17 cellular contexts compared by ENCODE assay signal in the genomic region with DNA sequence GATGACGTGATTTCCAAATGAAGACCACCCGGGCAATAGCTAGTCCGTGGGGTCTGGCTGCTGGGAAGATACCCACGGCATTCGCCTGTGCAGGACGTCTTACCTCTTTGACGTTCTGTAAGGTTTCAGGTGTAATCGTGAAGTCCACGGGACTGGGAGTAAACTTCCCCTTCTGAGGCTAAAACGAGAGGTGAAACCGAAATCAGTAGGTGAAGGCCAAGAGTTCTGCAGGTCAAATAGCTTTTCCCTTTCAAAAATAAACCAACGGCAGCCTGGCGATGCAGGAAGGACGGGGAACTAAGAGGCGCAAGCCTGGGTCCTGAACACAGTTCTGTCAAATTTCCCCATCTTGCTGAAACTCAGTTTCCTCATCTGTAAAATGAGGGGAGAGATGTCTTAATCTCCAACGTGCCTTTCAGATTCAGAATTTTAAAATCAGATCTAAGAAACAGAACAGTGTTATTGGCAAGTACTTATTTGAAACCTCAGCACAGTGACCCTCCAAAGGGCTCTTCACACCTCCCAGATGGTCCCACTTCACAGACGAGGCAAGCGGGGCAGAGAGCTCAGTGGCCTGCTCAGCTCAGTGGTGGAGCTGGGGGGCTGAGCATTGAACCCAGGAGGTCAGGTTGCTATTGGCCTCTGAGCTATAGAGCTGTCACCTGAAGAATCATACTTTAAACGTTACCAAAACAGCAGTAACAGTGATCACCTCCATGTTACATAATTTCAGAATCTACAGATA. TPM values are rescaled to one million over a fixed set of nuclear protein-coding genes. Genes with fewer than 3 reads are reported as not detected.
DNase-seq lines count a peak whose midpoint lies in the region; ATAC-seq and TF ChIP-seq lines count a peak whose summit lies in the region.
"Had no signal": no experiment of that assay in that cellular context is flagged by ENCODE, and none has a peak within 500 bp of the region (broad histone marks: within the 10 kb centered on the region; RNA-seq: fewer than 3 reads in every experiment).

No MANE protein-coding gene starts in this region.

- POLR2A ChIA-PET in CD4-positive, alpha-beta memory T cell (lab: Charles Lee; ENCODE audit: partially characterized antibody) = interaction anchor here (2.6 kb wide), 1 partner anchor 12 kb away, joined by 8 read pairs; no protein-coding TSS in a partner anchor

- H3K27me3 ChIP-seq in esophagus muscularis mucosa = no peaks in the 10 kb centered on the region
- no peaks in the 10 kb centered on the region for H3K27me3 ChIP-seq in gastrocnemius medialis
- no peaks in the 10 kb centered on the region for H3K27me3 ChIP-seq in CD4-positive, alpha-beta memory T cell (ENCODE audit: insufficient read depth, low read length)
- H3K27me3 ChIP-seq: BLaER1 treated with 17β-estradiol and CSF1 and Interleukin-3, amounts not matched to agents 10 nM and 100 nM; body of pancreas; tibial nerve had no signal

- H3K4me1 ChIP-seq in esophagus muscularis mucosa (no peaks in the 10 kb centered on the region), gastrocnemius medialis (no peaks in the 10 kb centered on the region)
- no peaks in the 10 kb centered on the region for H3K4me1 ChIP-seq in CD4-positive, alpha-beta memory T cell (ENCODE audit: insufficient read depth, low read length)
- H3K4me1 ChIP-seq: BLaER1 treated with 17β-estradiol and CSF1 and Interleukin-3, amounts not matched to agents 10 nM and 100 nM; parathyroid adenoma had no signal

- intact Hi-C loops in esophagus muscularis mucosa (cut with DNase I) = no loop called here
- intact Hi-C loops in gastrocnemius medialis (cut with DNase I; ENCODE audit: low total_unique reads) = no loop called here
- intact Hi-C loops in CD4-positive, alpha-beta memory T cell (cut with micrococcal nuclease) = no loop called here

- in situ Hi-C loops in gastrocnemius medialis (cut with MboI; ENCODE audit: low sequenced_read_pairs in 4 of 4) = no loop called here

- H3K9me3 Mint-ChIP-seq in T-helper 2 cell treated with Interferon-gamma antibody and Interleukin-4, amounts not matched to agents 5 μg/mL and 100 μg/mL, for 36 hours = no peaks in the 10 kb centered on the region
- no peaks in the 10 kb centered on the region for H3K9me3 Mint-ChIP-seq in CD4-positive, alpha-beta memory T cell

- H3K9me3 ChIP-seq in esophagus muscularis mucosa (no peaks in the 10 kb centered on the region), gastrocnemius medialis (no peaks in the 10 kb centered on the region)
- H3K9me3 ChIP-seq in CD4-positive, alpha-beta memory T cell (ENCODE audit: control insufficient read depth in 1 of 2, low read length in 2 of 2) = no peaks in the 10 kb centered on the region
- H3K9me3 ChIP-seq: BLaER1 treated with 17β-estradiol and CSF1 and Interleukin-3, amounts not matched to agents 10 nM and 100 nM; body of pancreas; tibial nerve had no signal

- H3K4me3 Mint-ChIP-seq in T-helper 2 cell treated with Interferon-gamma antibody and Interleukin-4, amounts not matched to agents 5 μg/mL and 100 μg/mL, for 36 hours = no peak overlapping the region
- no peak overlapping the region for H3K4me3 Mint-ChIP-seq in CD4-positive, alpha-beta memory T cell

- peaks cover 44 to 96% (median 79%) of the 10 kb centered on the region in 4 donors for H3K36me3 ChIP-seq in esophagus muscularis mucosa
- peaks cover 6 to 71% of the 10 kb centered on the region in 2 donors for H3K36me3 ChIP-seq in gastrocnemius medialis
- peaks cover 52% of the 10 kb centered on the region for H3K36me3 ChIP-seq in CD4-positive, alpha-beta memory T cell (ENCODE audit: insufficient read depth, low read length)

- 89% methylated on average over 19 of the region's 19 CpGs for WGBS in esophagus muscularis mucosa

- H3K4me1 Mint-ChIP-seq in T-helper 2 cell treated with Interferon-gamma antibody and Interleukin-4, amounts not matched to agents 5 μg/mL and 100 μg/mL, for 36 hours (ENCODE audit: low read depth) = peaks cover 14% of the 10 kb centered on the region
- H3K4me1 Mint-ChIP-seq in CD4-positive, alpha-beta memory T cell = peaks cover 2 to 6% (median 4%) of the 10 kb centered on the region in 4 donors

- CTCF ChIA-PET in CD4-positive, alpha-beta memory T cell (lab: Charles Lee; ENCODE audit: partially characterized antibody) = interaction anchor here (0.8 to 1.4 kb wide), 3 partner anchors 9 to 14 kb away, joined by 3 read pairs; no protein-coding TSS in a partner anchor

- TF ChIP-seq POLR2A in esophagus muscularis mucosa (IDR thresholded peaks at IDR 0.05; ENCODE audit: low read depth) = no peak
- TF ChIP-seq POLR2A in gastrocnemius medialis (IDR thresholded peaks at IDR 0.05) = no peak

- no peak overlapping the region for H3K4me3 ChIP-seq in esophagus muscularis mucosa
- no peak overlapping the region for H3K4me3 ChIP-seq in gastrocnemius medialis
- no peak overlapping the region for H3K4me3 ChIP-seq in CD4-positive, alpha-beta memory T cell (ENCODE audit: low read length in 2 of 2)
- H3K4me3 ChIP-seq: BLaER1 treated with 17β-estradiol and CSF1 and Interleukin-3, amounts not matched to agents 10 nM and 100 nM; body of pancreas; coronary artery; tibial nerve had no signal

- DNase-seq in T-helper 2 cell treated with Interferon-gamma antibody and Interleukin-4, amounts not matched to agents 5 μg/mL and 100 μg/mL, for 36 hours (ENCODE audit: low spot score) = no peak
- DNase-seq in T-helper 2 cell (no peak), esophagus muscularis mucosa (ENCODE audit: extremely low spot score) (peak; percentile 64), gastrocnemius medialis (no peak)
- DNase-seq in stimulated activated CD4-positive, alpha-beta T cell treated with anti-CD3 and anti-CD28 coated beads, Interleukin-12 subunit alpha, Interleukin-12 subunit beta, amount 100 ng/mL, for 4 hours = no peak
- DNase-seq in CD4-positive, alpha-beta memory T cell = no peak
- DNase-seq: activated naive CD4-positive, alpha-beta T cell treated with anti-CD3 and anti-CD28 coated beads, Interleukin-2, amount 50 U/mL, for 16 hours; body of pancreas; SW 1271 had no signal

- ATAC-seq in GM21360 (IDR thresholded peaks at IDR 0.05; ENCODE audit: unreplicated experiment) = peak; percentile 62
- peak; percentile 70 for ATAC-seq in HG03066 (IDR thresholded peaks at IDR 0.05; ENCODE audit: low read depth, unreplicated experiment)
- no peak for ATAC-seq in gastrocnemius medialis
- ATAC-seq: body of pancreas had no signal

- TF ChIP-seq CTCF in esophagus muscularis mucosa (IDR thresholded peaks at IDR 0.05) (no peak), gastrocnemius medialis (IDR thresholded peaks at IDR 0.05 in 4 of 5, conservative IDR thresholded peaks at IDR 0.05 in 1 of 5) (no peak)

- peaks cover 62% of the 10 kb centered on the region for H3K36me3 Mint-ChIP-seq in T-helper 2 cell treated with Interferon-gamma antibody and Interleukin-4, amounts not matched to agents 5 μg/mL and 100 μg/mL, for 36 hours (ENCODE audit: low read depth)
- peaks cover 47 to 66% of the 10 kb centered on the region in 2 donors for H3K36me3 Mint-ChIP-seq in CD4-positive, alpha-beta memory T cell

- no peak for TF ChIP-seq EP300 in esophagus muscularis mucosa (IDR thresholded peaks at IDR 0.05)

- H3K27ac Mint-ChIP-seq in T-helper 2 cell treated with Interferon-gamma antibody and Interleukin-4, amounts not matched to agents 5 μg/mL and 100 μg/mL, for 36 hours = peak overlapping the region; percentile 15
- peak overlapping the region in 2 of 7 donors; percentile 17 to 48 for H3K27ac Mint-ChIP-seq in CD4-positive, alpha-beta memory T cell

- no peaks in the 10 kb centered on the region for H3K27me3 Mint-ChIP-seq in T-helper 2 cell treated with Interferon-gamma antibody and Interleukin-4, amounts not matched to agents 5 μg/mL and 100 μg/mL, for 36 hours (ENCODE audit: low read depth)
- no peaks in the 10 kb centered on the region for H3K27me3 Mint-ChIP-seq in CD4-positive, alpha-beta memory T cell

- H3K27ac ChIP-seq in esophagus muscularis mucosa (replicated peaks in 1 of 4) = no peak overlapping the region
- H3K27ac ChIP-seq in gastrocnemius medialis = no peak overlapping the region
- H3K27ac ChIP-seq in CD4-positive, alpha-beta memory T cell (ENCODE audit: low read depth, low read length) = no peak overlapping the region
- H3K27ac ChIP-seq: 22Rv1; BLaER1 treated with 17β-estradiol and CSF1 and Interleukin-3, amounts not matched to agents 10 nM and 100 nM; body of pancreas; coronary artery; parathyroid adenoma; tibial nerve; VCaP had no signal

RNA-seq across cellular contexts. Expression of gene VPS26C, which starts 34.7 kb away (rescaled TPM):
- total RNA-seq in esophagus muscularis mucosa = 10 to 100 TPM; 56.5 to 71.3 (median 59.7) TPM
- 10 to 100 TPM; 57.6 to 82.7 (median 75.4) TPM for total RNA-seq in gastrocnemius medialis
- total RNA-seq in CD4-positive, alpha-beta memory T cell = 10 to 100 TPM; 76.0 to 79.7 TPM
- polyA plus RNA-seq in CD4-positive, alpha-beta memory T cell = 100 to 1,000 TPM in 1 of 2 donors, 10 to 100 TPM in 1; 81.9 to 105 TPM

Comparison
In these comparisons a context has a peak if more than half of its experiments do, and no peak if none do; other contexts are left out.
1. ATAC-seq: peak in GM21360 (single experiment) and HG03066 (single experiment); none in gastrocnemius medialis (0 of 2).